In the genomic region with DNA sequence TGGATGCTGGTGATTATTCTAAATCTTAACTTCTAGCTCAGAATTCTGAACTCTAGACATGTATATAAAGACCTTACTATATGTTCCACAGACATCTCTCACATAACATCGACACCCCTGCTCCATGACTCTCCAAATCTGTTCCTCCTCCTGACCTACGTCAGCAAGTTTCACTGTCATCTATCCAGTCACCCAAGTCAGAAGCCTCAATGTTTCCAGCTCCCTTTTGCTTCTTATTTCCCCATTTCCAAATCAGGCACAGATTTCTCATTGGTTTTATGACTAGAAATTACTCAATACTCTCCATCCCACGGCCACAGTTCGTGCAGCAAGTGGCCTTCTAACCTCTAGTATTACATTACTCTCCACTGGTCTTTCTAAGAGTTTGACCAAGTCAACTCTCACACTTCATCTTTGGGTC, we compare ENCODE assay signal across 8 cellular contexts. TPM values are rescaled to one million over a fixed set of nuclear protein-coding genes. Genes with fewer than 3 reads are reported as not detected.
DNase-seq lines count a peak whose midpoint lies in the region; ATAC-seq and TF ChIP-seq lines count a peak whose summit lies in the region.

No MANE protein-coding gene starts in this region.

- no peak overlapping the region for H2AFZ ChIP-seq in neural progenitor cell (replicated peaks)

- H3K4me3 ChIP-seq in Peyer's patch (no peak overlapping the region), neural progenitor cell (no peak overlapping the region)

- TF ChIP-seq CTCF in Peyer's patch (IDR thresholded peaks at IDR 0.05) = no peak
- no peak for TF ChIP-seq CTCF in neural progenitor cell (IDR thresholded peaks at IDR 0.05)

- H3K36me3 ChIP-seq in Peyer's patch = no peaks in the 10 kb centered on the region
- H3K36me3 ChIP-seq in neural progenitor cell = peaks cover 4% of the 10 kb centered on the region

- POLR2A ChIA-PET in naive thymus-derived CD8-positive, alpha-beta T cell (lab: Charles Lee) = interaction anchor here (1.2 kb wide), 1 partner anchor 12 kb away, joined by 5 read pairs; no protein-coding TSS in a partner anchor

- TF ChIP-seq POLR2A in Peyer's patch (IDR thresholded peaks at IDR 0.05) = no peak

- peaks cover 75% of the 10 kb centered on the region for H3K4me1 Mint-ChIP-seq in activated naive CD4-positive, alpha-beta T cell treated with anti-CD3 and anti-CD28 coated beads for 36 hours (ENCODE audit: low read depth)
- peaks cover 37 to 93% (median 81%) of the 10 kb centered on the region in 4 donors for H3K4me1 Mint-ChIP-seq in naive thymus-derived CD8-positive, alpha-beta T cell
- peaks cover 7% of the 10 kb centered on the region for H3K4me1 Mint-ChIP-seq in neural progenitor cell

- intact Hi-C loops in activated naive CD4-positive, alpha-beta T cell treated with anti-CD3 and anti-CD28 coated beads for 36 hours (cut with micrococcal nuclease) = loop anchor here (1.0 to 5.0 kb wide), 4 partner anchors 9 to 804 kb away; no protein-coding TSS in a partner anchor

- H3K27ac Mint-ChIP-seq in activated naive CD4-positive, alpha-beta T cell treated with anti-CD3 and anti-CD28 coated beads for 36 hours = peak overlapping the region; percentile 60
- peak overlapping the region; percentile 18 to 89 (median 82) for H3K27ac Mint-ChIP-seq in naive thymus-derived CD8-positive, alpha-beta T cell
- H3K27ac Mint-ChIP-seq in neural progenitor cell = no peak overlapping the region

- no peaks in the 10 kb centered on the region for H3K27me3 Mint-ChIP-seq in activated naive CD4-positive, alpha-beta T cell treated with anti-CD3 and anti-CD28 coated beads for 36 hours (ENCODE audit: low read depth)
- no peaks in the 10 kb centered on the region for H3K27me3 Mint-ChIP-seq in naive thymus-derived CD8-positive, alpha-beta T cell
- H3K27me3 Mint-ChIP-seq in neural progenitor cell (ENCODE audit: insufficient read depth, low read depth) = no peaks in the 10 kb centered on the region

- no peak overlapping the region for H3K4me2 ChIP-seq in neural progenitor cell

- H3K9me3 Mint-ChIP-seq in activated naive CD4-positive, alpha-beta T cell treated with anti-CD3 and anti-CD28 coated beads for 36 hours = no peaks in the 10 kb centered on the region
- H3K9me3 Mint-ChIP-seq in naive thymus-derived CD8-positive, alpha-beta T cell = no peaks in the 10 kb centered on the region
- peaks cover 16% of the 10 kb centered on the region for H3K9me3 Mint-ChIP-seq in neural progenitor cell

- H3K27me3 ChIP-seq in Peyer's patch (no peaks in the 10 kb centered on the region), neural progenitor cell (no peaks in the 10 kb centered on the region)

- ATAC-seq in HG02763 (IDR thresholded peaks at IDR 0.05; ENCODE audit: unreplicated experiment) = peak; percentile 29
- ATAC-seq in naive thymus-derived CD8-positive, alpha-beta T cell = peak in 1 of 2 donors; percentile 10

- H3K4me1 ChIP-seq in Peyer's patch (peaks cover 0 to 51% (median 21%) of the 10 kb centered on the region in 4 donors), neural progenitor cell (peaks cover 5% of the 10 kb centered on the region)

- peaks cover 100% of the 10 kb centered on the region for H3K79me2 ChIP-seq in neural progenitor cell (ENCODE audit: low read depth)

- no peak overlapping the region for H3K4me3 Mint-ChIP-seq in activated naive CD4-positive, alpha-beta T cell treated with anti-CD3 and anti-CD28 coated beads for 36 hours
- peak overlapping the region in 9 of 10 donors; percentile 15 to 66 (median 53) for H3K4me3 Mint-ChIP-seq in naive thymus-derived CD8-positive, alpha-beta T cell
- no peak overlapping the region for H3K4me3 Mint-ChIP-seq in neural progenitor cell

- no peaks in the 10 kb centered on the region for H3F3A ChIP-seq in neural progenitor cell (ENCODE audit: low read depth)

- no peak overlapping the region for H3K9ac ChIP-seq in neural progenitor cell

- H3K27ac ChIP-seq in Peyer's patch = peak overlapping the region; percentile 35 to 65 (median 44)
- no peak overlapping the region for H3K27ac ChIP-seq in neural progenitor cell

- CTCF ChIA-PET in activated naive CD4-positive, alpha-beta T cell treated with anti-CD3 and anti-CD28 coated beads for 36 hours (lab: Charles Lee) = interaction anchor here (1.1 to 1.9 kb wide), 2 partner anchors 41 to 59 kb away, joined by 3 to 4 read pairs; no protein-coding TSS in a partner anchor

- peak; percentile 45 for DNase-seq in activated naive CD4-positive, alpha-beta T cell treated with anti-CD3 and anti-CD28 coated beads for 36 hours
- DNase-seq in activated naive CD4-positive, alpha-beta T cell treated with anti-CD3 and anti-CD28 coated beads, Interleukin-2, amount 50 U/mL, for 16 hours = no peak
- DNase-seq in Peyer's patch = no peak
- no peak for DNase-seq in naive thymus-derived CD8-positive, alpha-beta T cell
- no peak for DNase-seq in neural progenitor cell (ENCODE audit: low spot score)
- DNase-seq in LoVo (ENCODE audit: low spot score) = no peak
- DNase-seq in SW 1271 (lab: John Stamatoyannopoulos, UW) = no peak

- H3K9me3 ChIP-seq in Peyer's patch (no peaks in the 10 kb centered on the region), neural progenitor cell (ENCODE audit: low read depth) (no peaks in the 10 kb centered on the region)

- peaks cover 17% of the 10 kb centered on the region for H3K36me3 Mint-ChIP-seq in activated naive CD4-positive, alpha-beta T cell treated with anti-CD3 and anti-CD28 coated beads for 36 hours (ENCODE audit: low read depth)
- peaks cover 0 to 38% (median 6%) of the 10 kb centered on the region in 3 donors for H3K36me3 Mint-ChIP-seq in naive thymus-derived CD8-positive, alpha-beta T cell
- peaks cover 40% of the 10 kb centered on the region for H3K36me3 Mint-ChIP-seq in neural progenitor cell

- peaks cover 79% of the 10 kb centered on the region for H4K20me1 ChIP-seq in neural progenitor cell (ENCODE audit: low read depth)

RNA-seq across cellular contexts. Expression of gene EPC1, which starts 28.5 kb away (rescaled TPM):
- 10 to 100 TPM; 29.4 to 33.5 TPM for total RNA-seq in activated naive CD4-positive, alpha-beta T cell treated with anti-CD3 and anti-CD28 coated beads for 36 hours
- total RNA-seq in Peyer's patch (10 to 100 TPM; 41.5 to 77.6 (median 49.0) TPM), neural progenitor cell (ENCODE audit: low replicate concordance) (36.0 and 45.4 TPM in 2 replicates)
- 100 to 1,000 TPM; 128 to 131 TPM for total RNA-seq in naive thymus-derived CD8-positive, alpha-beta T cell
- polyA plus RNA-seq in naive thymus-derived CD8-positive, alpha-beta T cell = 10 to 100 TPM; 36.9 to 48.5 (median 46.2) TPM

Comparison
In these comparisons a context has a peak if more than half of its experiments do, and no peak if none do; other contexts are left out.
1. H3K4me3 Mint-ChIP-seq: peak in naive thymus-derived CD8-positive, alpha-beta T cell (9 of 10); none in activated naive CD4-positive, alpha-beta T cell treated with anti-CD3 and anti-CD28 coated beads for 36 hours (single experiment) and neural progenitor cell (single experiment).